9 cellular contexts compared by ENCODE assay signal in the genomic region with DNA sequence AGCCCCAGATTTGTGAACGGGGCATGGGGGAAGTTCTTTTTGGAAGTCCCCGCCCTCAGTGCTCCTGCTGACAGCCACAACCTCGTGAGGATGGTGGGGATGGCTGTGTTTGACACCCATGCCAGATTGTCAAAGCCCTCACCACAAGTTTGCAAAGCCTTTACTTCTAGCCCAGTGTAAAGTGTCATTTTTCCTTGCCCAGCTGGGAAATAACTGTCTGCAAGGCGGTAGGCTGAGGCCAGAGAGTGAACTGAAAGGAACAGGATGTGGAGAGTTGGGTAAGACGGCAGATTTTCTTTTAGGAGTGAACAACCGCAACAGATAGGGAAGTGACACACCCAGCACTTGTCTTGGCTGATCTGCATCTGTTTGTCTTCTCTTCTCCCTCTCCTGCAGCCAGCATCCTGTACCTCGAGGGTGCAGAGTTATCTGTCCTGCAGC. TPM values are rescaled to one million over a fixed set of nuclear protein-coding genes. Genes with fewer than 3 reads are reported as not detected.
DNase-seq lines count a peak whose midpoint lies in the region; ATAC-seq and TF ChIP-seq lines count a peak whose summit lies in the region.
"Had no signal": no experiment of that assay in that cellular context is flagged by ENCODE, and none has a peak within 500 bp of the region (broad histone marks: within the 10 kb centered on the region; RNA-seq: fewer than 3 reads in every experiment).

No MANE protein-coding gene starts in this region.

- no peaks in the 10 kb centered on the region for H3K27me3 Mint-ChIP-seq in CD4-positive, alpha-beta memory T cell
- H3K27me3 Mint-ChIP-seq in activated CD4-positive, alpha-beta memory T cell treated with anti-CD3 and anti-CD28 coated beads, Interleukin-2, amount 10 ng/mL, durations not matched to agents 7 days and 5 days, result peaks cover 3% of the 10 kb centered on the region

- POLR2A ChIA-PET in CD4-positive, alpha-beta memory T cell (lab: Charles Lee; ENCODE audit: partially characterized antibody), result interaction anchor here (0.9 to 6.3 kb wide), 12 partner anchors 9 to 121 kb away, joined by 3 to 75 read pairs (median 4); partner anchors contain the start of genes ADA2, HDHD5 and IL17RA
- POLR2A ChIA-PET in activated CD4-positive, alpha-beta memory T cell treated with anti-CD3 and anti-CD28 coated beads, Interleukin-2, amount 10 ng/mL, durations not matched to agents 7 days and 5 days (lab: Charles Lee), result interaction anchor here (0.6 to 3.9 kb wide), 6 partner anchors 9 to 59 kb away, joined by 3 to 39 read pairs (median 4); no protein-coding TSS in a partner anchor

- intact Hi-C loops in CD4-positive, alpha-beta memory T cell (cut with micrococcal nuclease), result loop anchor here (1.0 to 2.0 kb wide), 2 partner anchors 14 to 16 kb away; partner anchors contain the start of gene IL17RA
- intact Hi-C loops in lower lobe of right lung (cut with DNase I), result no loop called here

- no peak for TF ChIP-seq CTCF in lower lobe of right lung (IDR thresholded peaks at IDR 0.05)

- DNase-seq in CD4-positive, alpha-beta memory T cell, result peak in 4 of 5 donors; percentile 40 to 54 (median 46)
- peak; percentile 22 for DNase-seq in HT1080 (ENCODE audit: low read depth)
- DNase-seq in activated CD4-positive, alpha-beta memory T cell treated with anti-CD3 and anti-CD28 coated beads, Interleukin-2, amount 10 ng/mL, durations not matched to agents 7 days and 5 days, result peak; percentile 63
- peak; percentile 65 for DNase-seq in lower lobe of right lung
- DNase-seq in HCEC 1CT, result no peak
- no peak for DNase-seq in NCI-H2107 (lab: John Stamatoyannopoulos, UW)
- no peak for DNase-seq in iPS-NIHi11 (ENCODE audit: low spot score)
- DNase-seq: NCI-H1436 had no signal

- H3K4me3 ChIP-seq in CD4-positive, alpha-beta memory T cell (ENCODE audit: low read length in 2 of 2), result peak overlapping the region in 1 of 2 donors; percentile 26
- no peak overlapping the region for H3K4me3 ChIP-seq in lower lobe of right lung

- no peaks in the 10 kb centered on the region for H3K9me3 ChIP-seq in CD4-positive, alpha-beta memory T cell (ENCODE audit: control insufficient read depth in 1 of 2, low read length in 2 of 2)
- H3K9me3 ChIP-seq in lower lobe of right lung, result no peaks in the 10 kb centered on the region

- H3K27ac ChIP-seq in CD4-positive, alpha-beta memory T cell (ENCODE audit: low read depth, low read length), result peak overlapping the region; percentile 21
- no peak overlapping the region for H3K27ac ChIP-seq in lower lobe of right lung

- H3K4me1 Mint-ChIP-seq in CD4-positive, alpha-beta memory T cell, result peaks cover 60 to 95% (median 77%) of the 10 kb centered on the region in 4 donors
- H3K4me1 Mint-ChIP-seq in activated CD4-positive, alpha-beta memory T cell treated with anti-CD3 and anti-CD28 coated beads, Interleukin-2, amount 10 ng/mL, durations not matched to agents 7 days and 5 days, result peaks cover 66% of the 10 kb centered on the region

- peaks cover 82% of the 10 kb centered on the region for H3K4me1 ChIP-seq in CD4-positive, alpha-beta memory T cell (ENCODE audit: insufficient read depth, low read length)
- peaks cover 53% of the 10 kb centered on the region for H3K4me1 ChIP-seq in lower lobe of right lung

- H3K4me3 Mint-ChIP-seq in CD4-positive, alpha-beta memory T cell, result peak overlapping the region in 7 of 8 donors; percentile 70 to 90 (median 83)
- H3K4me3 Mint-ChIP-seq in activated CD4-positive, alpha-beta memory T cell treated with anti-CD3 and anti-CD28 coated beads, Interleukin-2, amount 10 ng/mL, durations not matched to agents 7 days and 5 days, result peak overlapping the region; percentile 38

- H3K36me3 ChIP-seq in CD4-positive, alpha-beta memory T cell (ENCODE audit: insufficient read depth, low read length), result peaks cover 48% of the 10 kb centered on the region
- H3K36me3 ChIP-seq in lower lobe of right lung, result peaks cover 70% of the 10 kb centered on the region

- peak overlapping the region; percentile 80 to 96 (median 91) for H3K27ac Mint-ChIP-seq in CD4-positive, alpha-beta memory T cell
- peak overlapping the region; percentile 82 for H3K27ac Mint-ChIP-seq in activated CD4-positive, alpha-beta memory T cell treated with anti-CD3 and anti-CD28 coated beads, Interleukin-2, amount 10 ng/mL, durations not matched to agents 7 days and 5 days

- no peaks in the 10 kb centered on the region for H3K27me3 ChIP-seq in CD4-positive, alpha-beta memory T cell (ENCODE audit: insufficient read depth, low read length)
- no peaks in the 10 kb centered on the region for H3K27me3 ChIP-seq in lower lobe of right lung (ENCODE audit: low read depth)

- ATAC-seq in lower lobe of right lung (peak; percentile 78 to 79), SK-N-SH treated with all-trans-retinoic acid at 6 μM for 48 hours (no peak)

- no peaks in the 10 kb centered on the region for H3K9me3 Mint-ChIP-seq in CD4-positive, alpha-beta memory T cell
- H3K9me3 Mint-ChIP-seq in activated CD4-positive, alpha-beta memory T cell treated with anti-CD3 and anti-CD28 coated beads, Interleukin-2, amount 10 ng/mL, durations not matched to agents 7 days and 5 days, result no peaks in the 10 kb centered on the region

- CTCF ChIA-PET in CD4-positive, alpha-beta memory T cell (lab: Charles Lee; ENCODE audit: partially characterized antibody), result interaction anchor here (1.0 to 1.6 kb wide), 2 partner anchors 10 to 11 kb away, joined by 4 to 7 read pairs; no protein-coding TSS in a partner anchor
- CTCF ChIA-PET in activated CD4-positive, alpha-beta memory T cell treated with anti-CD3 and anti-CD28 coated beads, Interleukin-2, amount 10 ng/mL, durations not matched to agents 7 days and 5 days (lab: Charles Lee), result interaction anchor here (1.6 to 1.7 kb wide), 2 partner anchors 23 to 73 kb away, joined by 6 to 8 read pairs; no protein-coding TSS in a partner anchor

- peaks cover 48 to 58% of the 10 kb centered on the region in 2 donors for H3K36me3 Mint-ChIP-seq in CD4-positive, alpha-beta memory T cell
- peaks cover 64% of the 10 kb centered on the region for H3K36me3 Mint-ChIP-seq in activated CD4-positive, alpha-beta memory T cell treated with anti-CD3 and anti-CD28 coated beads, Interleukin-2, amount 10 ng/mL, durations not matched to agents 7 days and 5 days (ENCODE audit: low read depth)

TF ChIP-seq in SK-N-SH treated with all-trans-retinoic acid at 6 μM for 48 hours, 23 proteins besides CTCF, POLR2A, EP300 and RAD21 (continues in another document):
- no peak for TF ChIP-seq ESRRG (CRISPR knock-in tag; IDR thresholded peaks at IDR 0.05)
- no peak for TF ChIP-seq ZC3H10 (CRISPR knock-in tag; IDR thresholded peaks at IDR 0.05)
- TF ChIP-seq POU6F1 (CRISPR knock-in tag; IDR thresholded peaks at IDR 0.05; ENCODE audit: borderline replicate concordance, low read depth), result no peak
- TF ChIP-seq PPARA (CRISPR knock-in tag; IDR thresholded peaks at IDR 0.05; ENCODE audit: borderline replicate concordance), result no peak
- TF ChIP-seq TOX (CRISPR knock-in tag; IDR thresholded peaks at IDR 0.05; ENCODE audit: borderline replicate concordance), result no peak
- TF ChIP-seq GLIS3 (CRISPR knock-in tag; IDR thresholded peaks at IDR 0.05), result no peak
- no peak for TF ChIP-seq TCF4 (CRISPR knock-in tag; IDR thresholded peaks at IDR 0.05; ENCODE audit: borderline replicate concordance)
- TF ChIP-seq RARB (CRISPR knock-in tag; IDR thresholded peaks at IDR 0.05), result no peak
- no peak for TF ChIP-seq OSR1 (CRISPR knock-in tag; IDR thresholded peaks at IDR 0.05)
- TF ChIP-seq SNAI2 (CRISPR knock-in tag; IDR thresholded peaks at IDR 0.05), result no peak
- TF ChIP-seq ZFP3 (CRISPR knock-in tag; IDR thresholded peaks at IDR 0.05), result no peak
- TF ChIP-seq BACH2 (CRISPR knock-in tag; IDR thresholded peaks at IDR 0.05; ENCODE audit: borderline replicate concordance), result no peak
- no peak for TF ChIP-seq ZNF70 (CRISPR knock-in tag; IDR thresholded peaks at IDR 0.05)

RNA-seq across cellular contexts. Expression of gene IL17RA, which starts 13.6 kb away (rescaled TPM):
- total RNA-seq in CD4-positive, alpha-beta memory T cell, result 10 to 100 TPM; 71.6 to 77.2 TPM
- polyA plus RNA-seq in CD4-positive, alpha-beta memory T cell, result 10 to 100 TPM; 19.8 to 39.9 TPM
- 4.0 and 4.5 TPM in 2 replicates for total RNA-seq in HT1080 (2014; rRNA removed; shearing (Covaris generic))
- polyA plus RNA-seq in HT1080 (2015; cell fraction: cytosol; rRNA removed), result 4.7 TPM in 2 replicates
- 11.5 and 15.3 TPM in 2 replicates for polyA plus RNA-seq in HT1080 (2015; cell fraction: nucleus; rRNA removed)
- total RNA-seq in activated CD4-positive, alpha-beta memory T cell treated with anti-CD3 and anti-CD28 coated beads, Interleukin-2, amount 10 ng/mL, durations not matched to agents 7 days and 5 days, result 10 to 100 TPM; 37.8 to 38.7 TPM
- 54.8 TPM for total RNA-seq in lower lobe of right lung

RNA-seq across cellular contexts. Expression of gene TMEM121B, which starts 22.8 kb away (rescaled TPM):
- total RNA-seq in CD4-positive, alpha-beta memory T cell, result under 1 TPM in 1 of 2 experiments, not detected in 1; 0.12 TPM
- not detected for polyA plus RNA-seq in CD4-positive, alpha-beta memory T cell
- total RNA-seq in HT1080 (2014; rRNA removed; shearing (Covaris generic)), result 0.10 TPM in 1 of 2 replicates, not detected in the other
- 0.10 and 0.19 TPM in 2 replicates for polyA plus RNA-seq in HT1080 (2015; cell fraction: cytosol; rRNA removed)
- 0.28 and 0.53 TPM in 2 replicates for polyA plus RNA-seq in HT1080 (2015; cell fraction: nucleus; rRNA removed)
- total RNA-seq in activated CD4-positive, alpha-beta memory T cell treated with anti-CD3 and anti-CD28 coated beads, Interleukin-2, amount 10 ng/mL, durations not matched to agents 7 days and 5 days, result not detected
- total RNA-seq in lower lobe of right lung, result 0.97 TPM

Comparison
In these comparisons a context has a peak if more than half of its experiments do, and no peak if none do; other contexts are left out.
1. DNase-seq: peak in CD4-positive, alpha-beta memory T cell (4 of 5), HT1080 (single experiment), activated CD4-positive, alpha-beta memory T cell treated with anti-CD3 and anti-CD28 coated beads, Interleukin-2, amount 10 ng/mL, durations not matched to agents 7 days and 5 days (single experiment) and lower lobe of right lung (single experiment); none in HCEC 1CT (single experiment), NCI-H2107 (single experiment) and iPS-NIHi11 (single experiment).